ENCODE assay signal across 1 cellular context in the genomic region with DNA sequence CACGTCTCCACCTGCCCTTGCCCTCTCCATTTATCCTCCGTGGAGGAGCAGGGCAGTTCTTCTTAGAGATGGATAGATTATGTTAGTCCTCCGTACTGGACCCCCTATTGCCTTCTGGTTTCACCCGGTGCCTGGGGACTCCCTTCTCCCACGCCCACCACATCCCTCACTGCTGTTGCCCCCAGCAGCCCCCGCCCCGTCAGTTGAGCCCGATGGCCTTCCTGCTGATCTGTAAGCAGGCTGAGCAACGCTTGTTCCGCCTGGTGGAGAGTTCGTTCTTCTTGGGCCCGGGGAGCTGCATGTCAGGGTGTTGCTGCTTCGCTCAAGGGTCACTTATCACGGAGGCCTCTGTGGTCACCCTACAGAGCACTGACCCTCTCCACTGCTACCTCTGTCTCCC.
TF ChIP-seq lines count a peak whose summit lies in the region.

No MANE protein-coding gene starts in this region.

TF ChIP-seq in H1, 55 proteins besides CTCF, POLR2A, EP300 and RAD21:
- TF ChIP-seq RNF2 (IDR thresholded peaks at IDR 0.05; ENCODE audit: borderline replicate concordance, low read depth, low read length, missing control alignments, poor library complexity, severe bottlenecking) (no peak), JUN (IDR thresholded peaks at IDR 0.05; ENCODE audit: low read depth, low read length) (no peak), SP4 (IDR thresholded peaks at IDR 0.05; ENCODE audit: low read length) (no peak), SIN3A (conservative IDR thresholded peaks at IDR 0.05 in 1 of 2, IDR thresholded peaks at IDR 0.05 in 1 of 2; ENCODE audit: low read depth in 1 of 2, low read length in 2 of 2) (no peak), CBX5 (IDR thresholded peaks at IDR 0.05; ENCODE audit: low read depth, low read length) (no peak), POLR2AphosphoS5 (IDR thresholded peaks at IDR 0.05; ENCODE audit: low read depth, low read length) (no peak), ASH2L (IDR thresholded peaks at IDR 0.05; ENCODE audit: low read length) (no peak), MAFK (IDR thresholded peaks at IDR 0.05; ENCODE audit: low read depth, low read length) (no peak), TEAD4 (IDR thresholded peaks at IDR 0.05; ENCODE audit: low read depth, low read length) (no peak), HDAC6 (IDR thresholded peaks at IDR 0.05; ENCODE audit: low read depth, low read length) (no peak), TAF7 (optimal IDR thresholded peaks at IDR 0.05; ENCODE audit: borderline replicate concordance, low read depth, low read length) (no peak), BCL11A (IDR thresholded peaks at IDR 0.05; ENCODE audit: low read depth in 2 of 2, low read length in 2 of 2) (no peak), SIRT6 (IDR thresholded peaks at IDR 0.05; ENCODE audit: low read length) (no peak), BACH1 (IDR thresholded peaks at IDR 0.05; ENCODE audit: low read length) (no peak), CHD1 (IDR thresholded peaks at IDR 0.05; ENCODE audit: low read depth, low read length) (no peak), KDM1A (IDR thresholded peaks at IDR 0.05; ENCODE audit: borderline replicate concordance, low read length) (no peak)
